Comparison of ENCODE assay signal across 21 cellular contexts in the genomic region with DNA sequence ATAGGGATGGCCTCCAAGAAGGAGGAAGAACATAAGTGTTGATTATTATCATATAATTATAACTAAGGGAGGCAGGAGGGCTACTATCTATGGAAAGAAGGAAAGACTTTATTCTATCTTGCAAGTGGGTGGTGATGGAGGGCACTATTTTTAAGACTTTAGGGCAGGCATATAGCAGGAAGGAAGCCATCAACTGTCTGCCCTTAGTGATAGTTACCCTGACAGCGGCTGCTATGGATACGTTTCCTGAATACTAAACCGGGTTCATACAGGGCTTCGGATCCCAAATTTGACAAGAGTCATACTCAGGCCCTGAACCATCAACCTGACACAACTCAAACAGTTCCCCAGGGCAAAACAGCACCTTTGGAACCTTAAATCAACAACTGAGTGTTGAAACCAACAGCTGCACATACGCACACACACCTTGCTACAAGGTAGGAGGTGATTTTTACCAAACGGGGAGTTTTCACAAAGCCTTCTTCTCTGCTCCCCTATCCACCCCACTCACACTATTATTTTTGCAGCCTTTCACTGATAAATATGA.
A peak's percentile ranks its signal among the peaks of the same experiment; 100 is the strongest.
DNase-seq lines count a peak whose midpoint lies in the region; ATAC-seq and TF ChIP-seq lines count a peak whose summit lies in the region.
"Had no signal": no experiment of that assay in that cellular context is flagged by ENCODE, and none has a peak within 500 bp of the region (broad histone marks: within the 10 kb centered on the region; RNA-seq: fewer than 3 reads in every experiment).

No MANE protein-coding gene starts in this region.

- H4K20me1 ChIP-seq in BLaER1 (no peaks in the 10 kb centered on the region), Karpas-422 (ENCODE audit: insufficient read depth, low read depth, low read length) (no peaks in the 10 kb centered on the region)

- no peaks in the 10 kb centered on the region for H3K79me2 ChIP-seq in Karpas-422 (ENCODE audit: low read length)

- H3K4me1 ChIP-seq in BLaER1 (peaks cover 28% of the 10 kb centered on the region), Karpas-422 (ENCODE audit: low read length) (peaks cover 75% of the 10 kb centered on the region)

- no peak overlapping the region for H3K9ac ChIP-seq in BLaER1
- no peak overlapping the region for H3K9ac ChIP-seq in Karpas-422 (ENCODE audit: low read length)
- H3K9ac ChIP-seq: KMS-11, SK-N-SH had no signal

- no peak overlapping the region for H2AFZ ChIP-seq in Karpas-422 (ENCODE audit: low read length)

- H3K27ac ChIP-seq in BLaER1 (peak overlapping the region; percentile 68), Karpas-422 (ENCODE audit: low read length) (no peak overlapping the region)
- H3K27ac ChIP-seq: 22Rv1, KMS-11 had no signal

- H3K4me3 ChIP-seq in BLaER1 (no peak overlapping the region; the same call in 1 of the 2 replicates), Karpas-422 (ENCODE audit: low read length) (no peak overlapping the region)

- H3K36me3 Mint-ChIP-seq in endothelial cell (ENCODE audit: low read depth, unreplicated experiment) = no peaks in the 10 kb centered on the region
- H3K36me3 Mint-ChIP-seq in natural killer cell = no peaks in the 10 kb centered on the region
- no peaks in the 10 kb centered on the region for H3K36me3 Mint-ChIP-seq in activated CD4-positive, alpha-beta T cell treated with anti-CD3 and anti-CD28 coated beads, Interleukin-2, amount 10 ng/mL, durations not matched to agents 7 days and 5 days (ENCODE audit: low read depth)

- H3K9me3 ChIP-seq in BLaER1 (peaks cover 14% of the 10 kb centered on the region), Karpas-422 (ENCODE audit: low read length) (no peaks in the 10 kb centered on the region)
- H3K9me3 ChIP-seq: SK-N-SH had no signal

- no peak for TF ChIP-seq CTCF in endothelial cell (IDR thresholded peaks at IDR 0.05; ENCODE audit: unreplicated experiment)
- no peak for TF ChIP-seq CTCF in natural killer cell (IDR thresholded peaks at IDR 0.05)

- POLR2A ChIA-PET in activated CD4-positive, alpha-beta T cell treated with anti-CD3 and anti-CD28 coated beads, Interleukin-2, amount 10 ng/mL, durations not matched to agents 7 days and 5 days (lab: Charles Lee) = no interaction called here

- H3K9me3 Mint-ChIP-seq in endothelial cell (ENCODE audit: unreplicated experiment) = no peaks in the 10 kb centered on the region
- H3K9me3 Mint-ChIP-seq in natural killer cell = no peaks in the 10 kb centered on the region
- no peaks in the 10 kb centered on the region for H3K9me3 Mint-ChIP-seq in activated CD4-positive, alpha-beta T cell treated with anti-CD3 and anti-CD28 coated beads, Interleukin-2, amount 10 ng/mL, durations not matched to agents 7 days and 5 days

- H3K4me1 Mint-ChIP-seq in endothelial cell (ENCODE audit: unreplicated experiment) (peaks cover 4% of the 10 kb centered on the region), natural killer cell (no peaks in the 10 kb centered on the region)
- no peaks in the 10 kb centered on the region for H3K4me1 Mint-ChIP-seq in activated CD4-positive, alpha-beta T cell treated with anti-CD3 and anti-CD28 coated beads, Interleukin-2, amount 10 ng/mL, durations not matched to agents 7 days and 5 days
- H3K4me1 Mint-ChIP-seq: B cell had no signal

- CTCF ChIA-PET in activated CD4-positive, alpha-beta T cell treated with anti-CD3 and anti-CD28 coated beads, Interleukin-2, amount 10 ng/mL, durations not matched to agents 7 days and 5 days (lab: Charles Lee) = no interaction called here

- DNase-seq in NCI-H1417 (lab: John Stamatoyannopoulos, UW) (peak in 2 of 3 experiments; percentile 22 to 39), NCI-H1417 treated with DMSO at 0.1 percent for 48 hours (lab: John Stamatoyannopoulos, UW) (no peak), Karpas-422 (peak; percentile 48), endothelial cell (ENCODE audit: low spot score) (no peak), natural killer cell (no peak)
- DNase-seq in stimulated activated CD4-positive, alpha-beta T cell treated with anti-CD3 and anti-CD28 coated beads, Interleukin-4, amount 100 ng/mL, for 1 hour = no peak
- no peak for DNase-seq in activated CD4-positive, alpha-beta T cell treated with anti-CD3 and anti-CD28 coated beads, Interleukin-2, amount 10 ng/mL, durations not matched to agents 7 days and 5 days
- DNase-seq: DMS153, DND-41, H7, NCI-H1092 treated with DMSO at 0.1 percent for 48 hours, NCI-H1694 treated with DMSO at 0.1 percent for 48 hours, NCI-H446, NCI-H524 treated with DMSO at 0.1 percent for 48 hours, NCI-H774, SK-N-SH, SW 1271 had no signal

- H3K27me3 ChIP-seq in BLaER1 (no peaks in the 10 kb centered on the region), Karpas-422 (ENCODE audit: low read length) (no peaks in the 10 kb centered on the region)

- H3K27me3 Mint-ChIP-seq in endothelial cell (ENCODE audit: unreplicated experiment) (no peaks in the 10 kb centered on the region), natural killer cell (ENCODE audit: low read depth in 2 of 2) (no peaks in the 10 kb centered on the region)
- no peaks in the 10 kb centered on the region for H3K27me3 Mint-ChIP-seq in activated CD4-positive, alpha-beta T cell treated with anti-CD3 and anti-CD28 coated beads, Interleukin-2, amount 10 ng/mL, durations not matched to agents 7 days and 5 days

- ATAC-seq in natural killer cell = no peak

- intact Hi-C loops in natural killer cell (cut with micrococcal nuclease) = no loop called here

- no peaks in the 10 kb centered on the region for H3K36me3 ChIP-seq in BLaER1
- H3K36me3 ChIP-seq in Karpas-422 (ENCODE audit: insufficient read depth, low read length) = no peaks in the 10 kb centered on the region

- no peaks in the 10 kb centered on the region for H3K9me2 ChIP-seq in Karpas-422 (replicated peaks; ENCODE audit: insufficient read depth, low read length)
- H3K9me2 ChIP-seq: SK-N-SH had no signal

- H3K4me2 ChIP-seq in BLaER1 (peak overlapping the region; percentile 58), Karpas-422 (ENCODE audit: low read depth, low read length, poor library complexity, severe bottlenecking) (no peak overlapping the region)
- H3K4me2 ChIP-seq: KMS-11, SK-N-SH had no signal

- H3K27ac Mint-ChIP-seq in endothelial cell (ENCODE audit: unreplicated experiment) (peak overlapping the region; percentile 28), natural killer cell (no peak overlapping the region)
- H3K27ac Mint-ChIP-seq in activated CD4-positive, alpha-beta T cell treated with anti-CD3 and anti-CD28 coated beads, Interleukin-2, amount 10 ng/mL, durations not matched to agents 7 days and 5 days = no peak overlapping the region
- H3K27ac Mint-ChIP-seq: B cell had no signal

- H3K4me3 Mint-ChIP-seq in endothelial cell (ENCODE audit: unreplicated experiment) = no peak overlapping the region
- H3K4me3 Mint-ChIP-seq in natural killer cell = no peak overlapping the region
- H3K4me3 Mint-ChIP-seq in activated CD4-positive, alpha-beta T cell treated with anti-CD3 and anti-CD28 coated beads, Interleukin-2, amount 10 ng/mL, durations not matched to agents 7 days and 5 days = no peak overlapping the region
- H3K4me3 Mint-ChIP-seq: B cell had no signal

Comparison
In these comparisons a context has a peak if more than half of its experiments do, and no peak if none do; other contexts are left out.
1. DNase-seq: peak in NCI-H1417 (2 of 3) and Karpas-422 (single experiment); none in NCI-H1417 treated with DMSO at 0.1 percent for 48 hours (single experiment), endothelial cell (single experiment), natural killer cell (single experiment), stimulated activated CD4-positive, alpha-beta T cell treated with anti-CD3 and anti-CD28 coated beads, Interleukin-4, amount 100 ng/mL, for 1 hour (single experiment) and activated CD4-positive, alpha-beta T cell treated with anti-CD3 and anti-CD28 coated beads, Interleukin-2, amount 10 ng/mL, durations not matched to agents 7 days and 5 days (single experiment).